Comparison of ENCODE assay signal across 29 cellular contexts in the genomic region with DNA sequence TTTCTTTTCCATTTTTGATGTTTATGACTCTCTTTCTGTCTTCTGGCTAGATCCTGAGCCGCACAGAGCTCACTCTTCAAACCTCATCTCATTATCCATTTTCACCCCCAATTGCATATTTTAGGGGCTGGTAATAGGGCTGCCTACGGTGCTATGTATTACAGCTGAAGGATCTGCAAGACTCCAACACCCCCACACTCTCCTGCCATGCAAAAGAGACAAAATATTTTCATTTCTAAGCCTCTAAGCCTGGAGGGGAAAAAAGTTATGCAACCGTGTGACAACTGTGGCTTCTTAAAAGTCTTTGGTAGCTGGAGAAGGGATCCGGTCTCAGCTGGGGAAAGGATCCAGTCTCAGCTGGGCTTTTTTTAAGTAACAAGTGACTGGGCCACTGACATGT.
"Had no signal": no experiment of that assay in that cellular context is flagged by ENCODE, and none has a peak within 500 bp of the region (broad histone marks: within the 10 kb centered on the region; RNA-seq: fewer than 3 reads in every experiment).

No MANE protein-coding gene starts in this region.

- H3K27me3 ChIP-seq: neutrophil, right atrium auricular region, right lobe of liver had no signal

- H3K27ac ChIP-seq: left ventricle myocardium inferior, neutrophil, parathyroid adenoma, psoas muscle, right atrium auricular region, right lobe of liver, stomach, suprapubic skin, thoracic aorta, tibial artery, upper lobe of right lung had no signal

- H3K4me3 ChIP-seq: left ventricle myocardium inferior, lung, psoas muscle, right atrium auricular region, right lobe of liver, smooth muscle cell, stomach, suprapubic skin, thoracic aorta, tibial artery, upper lobe of right lung had no signal

- H3K9ac ChIP-seq: parathyroid adenoma had no signal

- H3K27ac Mint-ChIP-seq: memory B cell; naive thymus-derived CD8-positive, alpha-beta T cell; nephron; stimulated activated naive B cell treated with anti-CD40 and anti-IgM and Interleukin-4, amounts not matched to agents 10 μg/mL and 1 μg/mL and 100 μg/mL, for 72 hours had no signal

- H3K4me1 ChIP-seq: left ventricle myocardium inferior, parathyroid adenoma, psoas muscle, right atrium auricular region, right lobe of liver, stomach, tibial artery, upper lobe of right lung had no signal

- H3K36me3 Mint-ChIP-seq: stimulated activated naive B cell treated with anti-CD40 and anti-IgM and Interleukin-4, amounts not matched to agents 10 μg/mL and 1 μg/mL and 100 μg/mL, for 72 hours had no signal

- H3K4me1 Mint-ChIP-seq: memory B cell; neural crest cell; stimulated activated naive B cell treated with anti-CD40 and anti-IgM and Interleukin-4, amounts not matched to agents 10 μg/mL and 1 μg/mL and 100 μg/mL, for 72 hours had no signal

- DNase-seq: hippocampal formation; left ventricle myocardium inferior; midbrain; naive thymus-derived CD8-positive, alpha-beta T cell; occipital lobe; psoas muscle; right lobe of liver; stimulated activated CD4-positive, alpha-beta T cell treated with anti-CD3 and anti-CD28 coated beads, Interleukin-12 subunit alpha, Interleukin-12 subunit beta, amount 100 ng/mL, for 4 hours; stimulated activated CD4-positive, alpha-beta T cell treated with anti-CD3 and anti-CD28 coated beads, Interleukin-15, amount 100 ng/mL, for 24 hours; stimulated activated CD4-positive, alpha-beta T cell treated with anti-CD3 and anti-CD28 coated beads, Interleukin-2, amount 100 ng/mL, for 24 hours; stimulated activated CD4-positive, alpha-beta T cell treated with anti-CD3 and anti-CD28 coated beads, Interleukin-4, amount 100 ng/mL, for 1 hour; stimulated activated naive B cell treated with anti-CD40 and anti-IgM and Interleukin-4, amounts not matched to agents 10 μg/mL and 1 μg/mL and 100 μg/mL, for 72 hours; stimulated activated naive CD8-positive, alpha-beta T cell treated with anti-CD3 and anti-CD28 coated beads, Interleukin-15, Interleukin-2, amounts not matched to agents 100 U/mL and 50 U/mL, for 24 hours; stomach; tibial artery; trophoblast cell; upper lobe of right lung had no signal

- H3K9me3 ChIP-seq: neutrophil, psoas muscle, right atrium auricular region, right lobe of liver, suprapubic skin, thoracic aorta, tibial artery, upper lobe of right lung had no signal

- H3K4me3 Mint-ChIP-seq: memory B cell; naive thymus-derived CD8-positive, alpha-beta T cell; nephron; neural crest cell; stimulated activated naive B cell treated with anti-CD40 and anti-IgM and Interleukin-4, amounts not matched to agents 10 μg/mL and 1 μg/mL and 100 μg/mL, for 72 hours had no signal

- FAIRE-seq: islet of Langerhans, urothelium cell line had no signal

- ATAC-seq: naive thymus-derived CD8-positive, alpha-beta T cell; psoas muscle; right lobe of liver; stimulated activated naive B cell treated with anti-CD40 and anti-IgM and Interleukin-4, amounts not matched to agents 10 μg/mL and 1 μg/mL and 100 μg/mL, for 72 hours; stimulated activated naive CD8-positive, alpha-beta T cell treated with anti-CD3 and anti-CD28 coated beads, Interleukin-15, Interleukin-2, amounts not matched to agents 100 U/mL and 50 U/mL, for 24 hours; upper lobe of right lung had no signal

- H3K36me3 ChIP-seq: left ventricle myocardium inferior, neutrophil, right atrium auricular region, right lobe of liver, stomach, suprapubic skin, thoracic aorta, tibial artery, upper lobe of right lung had no signal

- H3K79me2 ChIP-seq: parathyroid adenoma had no signal

- H3K4me2 ChIP-seq: smooth muscle cell had no signal

- H2AFZ ChIP-seq: parathyroid adenoma had no signal
